1 cellular context compared by ENCODE assay signal in the genomic region with DNA sequence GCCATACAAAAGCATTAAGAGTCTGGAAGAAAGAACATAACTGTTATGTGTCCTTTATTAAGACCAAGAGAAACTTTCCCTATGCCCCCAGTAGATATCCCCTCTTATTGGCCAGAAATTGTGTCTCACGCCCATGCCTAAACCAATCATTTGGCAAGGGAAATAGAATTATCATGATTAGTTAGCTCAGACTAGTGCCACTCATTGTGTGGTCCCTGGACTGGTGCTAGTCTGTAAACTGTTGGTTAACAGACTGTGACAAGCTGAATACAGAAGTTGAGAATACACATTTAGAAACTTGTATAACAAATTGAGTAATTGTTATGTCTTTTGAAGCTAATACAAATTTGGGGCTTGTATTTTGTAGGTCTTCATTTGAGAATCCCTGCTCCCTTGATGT.
TF ChIP-seq lines count a peak whose summit lies in the region.

No MANE protein-coding gene starts in this region.

TF ChIP-seq in GM12878, 131 proteins besides CTCF, POLR2A, EP300 and RAD21:
- TF ChIP-seq SMAD1 (IDR thresholded peaks at IDR 0.05; ENCODE audit: low read depth, partially characterized antibody) = no peak
- TF ChIP-seq, protein P1, sequence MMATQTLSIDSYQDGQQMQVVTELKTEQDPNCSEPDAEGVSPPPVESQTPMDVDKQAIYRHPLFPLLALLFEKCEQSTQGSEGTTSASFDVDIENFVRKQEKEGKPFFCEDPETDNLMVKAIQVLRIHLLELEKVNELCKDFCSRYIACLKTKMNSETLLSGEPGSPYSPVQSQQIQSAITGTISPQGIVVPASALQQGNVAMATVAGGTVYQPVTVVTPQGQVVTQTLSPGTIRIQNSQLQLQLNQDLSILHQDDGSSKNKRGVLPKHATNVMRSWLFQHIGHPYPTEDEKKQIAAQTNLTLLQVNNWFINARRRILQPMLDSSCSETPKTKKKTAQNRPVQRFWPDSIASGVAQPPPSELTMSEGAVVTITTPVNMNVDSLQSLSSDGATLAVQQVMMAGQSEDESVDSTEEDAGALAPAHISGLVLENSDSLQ (IDR thresholded peaks at IDR 0.05) = peak; percentile 79
